23 cellular contexts compared by ENCODE assay signal in the genomic region with DNA sequence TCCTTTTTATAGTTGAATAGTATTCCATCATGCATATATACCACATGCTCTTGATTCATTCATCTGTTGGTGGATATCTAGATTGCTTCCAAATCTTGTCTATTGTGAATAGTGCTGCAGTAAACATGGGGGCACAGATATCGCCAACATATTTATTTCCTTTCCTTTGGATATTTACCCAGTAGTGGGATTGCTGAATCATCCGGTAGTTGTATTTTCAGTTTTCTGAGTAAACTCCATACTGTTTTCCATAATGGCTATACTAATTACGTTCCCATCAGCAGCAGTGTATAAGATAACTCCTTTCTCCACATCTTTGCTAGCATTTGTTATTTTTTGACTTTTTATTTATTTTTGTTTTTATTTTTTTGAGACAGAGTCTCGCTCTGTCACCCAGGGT. TPM values are rescaled to one million over a fixed set of nuclear protein-coding genes. Genes with fewer than 3 reads are reported as not detected.
DNase-seq lines count a peak whose midpoint lies in the region; ATAC-seq, FAIRE-seq and TF ChIP-seq lines count a peak whose summit lies in the region.
"Had no signal": no experiment of that assay in that cellular context is flagged by ENCODE, and none has a peak within 500 bp of the region (broad histone marks: within the 10 kb centered on the region; RNA-seq: fewer than 3 reads in every experiment).

No MANE protein-coding gene starts in this region.

- no peak overlapping the region for H3K27ac ChIP-seq in CD4-positive, alpha-beta T cell (ENCODE audit: low read depth, low read length)
- no peak overlapping the region for H3K27ac ChIP-seq in K562 (ENCODE audit: extremely low read depth, low read depth, low read length)
- H3K27ac ChIP-seq in neural progenitor cell: no peak overlapping the region
- no peak overlapping the region for H3K27ac ChIP-seq in tibial nerve
- H3K27ac ChIP-seq: left lung, suprapubic skin had no signal

- no peaks in the 10 kb centered on the region for H3K9me3 ChIP-seq in CD4-positive, alpha-beta T cell (ENCODE audit: control insufficient read depth, low read length)
- no peaks in the 10 kb centered on the region for H3K9me3 ChIP-seq in K562 (replicated peaks; ENCODE audit: control insufficient read depth, insufficient read depth, low read depth, low read length)
- H3K9me3 ChIP-seq in neural progenitor cell (ENCODE audit: low read depth): no peaks in the 10 kb centered on the region
- H3K9me3 ChIP-seq in tibial nerve: peaks cover 0 to 5% (median 0%) of the 10 kb centered on the region in 4 donors
- H3K9me3 ChIP-seq: left lung, mucosa of descending colon, suprapubic skin had no signal

- H4K20me1 ChIP-seq in K562 (replicated peaks; ENCODE audit: control insufficient read depth, insufficient read depth, low read length): no peaks in the 10 kb centered on the region
- peaks cover 14% of the 10 kb centered on the region for H4K20me1 ChIP-seq in neural progenitor cell (ENCODE audit: low read depth)

- in situ Hi-C loops in K562 (cut with MboI): no loop called here

- H3K36me3 ChIP-seq in K562 (ENCODE audit: control insufficient read depth, insufficient read depth, low read length) (0 out of 3 replicates have a peak, but pooled peaks cover 5% of the 10 kb centered on the region), neural progenitor cell (no peaks in the 10 kb centered on the region), tibial nerve (peaks cover 0 to 19% (median 0%) of the 10 kb centered on the region in 3 donors)

- peaks cover 4% of the 10 kb centered on the region for H3F3A ChIP-seq in neural progenitor cell (ENCODE audit: low read depth)

- POLR2A ChIA-PET in CD4-positive, alpha-beta T cell (lab: Charles Lee): interaction anchor here (0.8 kb wide), 1 partner anchor 66 kb away, joined by 3 read pairs; no protein-coding TSS in a partner anchor
- POLR2A ChIA-PET in K562 (lab: Yijun Ruan, JAX): interaction anchor here (1.2 kb wide), 1 partner anchor 10 kb away, joined by 3 read pairs; no protein-coding TSS in a partner anchor

- no peaks in the 10 kb centered on the region for H3K27me3 ChIP-seq in CD4-positive, alpha-beta T cell (ENCODE audit: control insufficient read depth, insufficient read depth, low read length)
- H3K27me3 ChIP-seq in K562 (ENCODE audit: control insufficient read depth in 2 of 2, insufficient read depth in 2 of 2, low read length in 2 of 2) (no peaks in the 10 kb centered on the region), neural progenitor cell (no peaks in the 10 kb centered on the region), tibial nerve (no peaks in the 10 kb centered on the region)
- H3K27me3 ChIP-seq: left lung, suprapubic skin had no signal

- TF ChIP-seq EP300 in K562 (IDR thresholded peaks at IDR 0.05; ENCODE audit: low read length) (no peak), tibial nerve (IDR thresholded peaks at IDR 0.05) (no peak)

- H3K4me2 ChIP-seq in K562 (ENCODE audit: insufficient read depth, low read length) (no peak overlapping the region), neural progenitor cell (no peak overlapping the region)

- peaks cover 41% of the 10 kb centered on the region for H3K36me3 Mint-ChIP-seq in CD4-positive, alpha-beta T cell (ENCODE audit: low read depth)
- H3K36me3 Mint-ChIP-seq in IgD-negative memory B cell: peaks cover 15% of the 10 kb centered on the region
- H3K36me3 Mint-ChIP-seq in neural progenitor cell: peaks cover 20% of the 10 kb centered on the region
- H3K36me3 Mint-ChIP-seq: immature natural killer cell, WTC11 had no signal

- H2AFZ ChIP-seq in K562 (ENCODE audit: low read depth, low read length) (no peak overlapping the region), neural progenitor cell (replicated peaks) (no peak overlapping the region)

- H3K27me3 Mint-ChIP-seq in CD4-positive, alpha-beta T cell: no peaks in the 10 kb centered on the region
- H3K27me3 Mint-ChIP-seq in IgD-negative memory B cell (no peaks in the 10 kb centered on the region), neural progenitor cell (ENCODE audit: insufficient read depth, low read depth) (no peaks in the 10 kb centered on the region)

- no peak for FAIRE-seq in K562 (lab: Jason Lieb, UNC)
- FAIRE-seq: HTR-8/SVneo had no signal

- no peak for DNase-seq in CD4-positive, alpha-beta T cell
- no peak for DNase-seq in K562 (ENCODE audit: extremely low read depth in 1 of 4, low spot score in 3 of 4)
- DNase-seq in neural progenitor cell (ENCODE audit: low spot score): no peak
- DNase-seq in DMS114 treated with DMSO at 0.1 percent for 48 hours (lab: John Stamatoyannopoulos, UW; ENCODE audit: unreplicated experiment): no peak
- DNase-seq in HPDE6-E6E7 (ENCODE audit: extremely low spot score): no peak
- DNase-seq in tibial nerve (ENCODE audit: low spot score in 2 of 2): no peak
- DNase-seq: activated CD4-positive, alpha-beta memory T cell treated with anti-CD3 and anti-CD28 coated beads, Interleukin-2, amount 10 ng/mL, durations not matched to agents 7 days and 5 days; activated naive CD4-positive, alpha-beta T cell treated with anti-CD3 and anti-CD28 coated beads, Interleukin-2, amount 50 U/mL, for 16 hours; Calu3; HCEC 1CT; immature natural killer cell; left lung; mucosa of descending colon; NCI-H1092 treated with DMSO at 0.1 percent for 48 hours; NCI-H2081 treated with DMSO at 0.1 percent for 48 hours; NCI-H446 treated with DMSO at 0.1 percent for 48 hours; occipital lobe; stimulated activated CD8-positive, alpha-beta memory T cell treated with anti-CD3 and anti-CD28 coated beads, Interleukin-4, amount 100 ng/mL, for 48 hours had no signal

- 83% methylated on average over 4 of the region's 4 CpGs for WGBS in K562 (ENCODE audit: insufficient coverage, low coverage, missing lambda C conversion rate)
- WGBS in tibial nerve, 2 donors: 97 to 98% methylated on average over 4 of the region's 4 CpGs

- CTCF ChIA-PET in CD4-positive, alpha-beta T cell (lab: Charles Lee): interaction anchor here (0.5 kb wide), 1 partner anchor 647 kb away, joined by 4 read pairs; no protein-coding TSS in a partner anchor
- CTCF ChIA-PET in K562 (lab: Yijun Ruan, JAX; ENCODE audit: low intra/inter-chr PET ratio): no interaction called here

- TF ChIP-seq RAD21 in K562 (CRISPR knock-in tag; conservative IDR thresholded peaks at IDR 0.05 in 1 of 2, IDR thresholded peaks at IDR 0.05 in 1 of 2): no peak

- peaks cover 82% of the 10 kb centered on the region for H3K4me1 Mint-ChIP-seq in CD4-positive, alpha-beta T cell (ENCODE audit: low read depth)
- H3K4me1 Mint-ChIP-seq in IgD-negative memory B cell (peaks cover 33 to 45% (median 45%) of the 10 kb centered on the region in 3 donors), neural progenitor cell (peaks cover 15% of the 10 kb centered on the region)

- peak overlapping the region; percentile 78 for H3K4me3 Mint-ChIP-seq in CD4-positive, alpha-beta T cell
- peak overlapping the region; percentile 70 to 96 (median 80) for H3K4me3 Mint-ChIP-seq in IgD-negative memory B cell
- H3K4me3 Mint-ChIP-seq in neural progenitor cell: peak overlapping the region; percentile 17
- H3K4me3 Mint-ChIP-seq: activated CD4-positive, alpha-beta memory T cell treated with anti-CD3 and anti-CD28 coated beads, Interleukin-2, amount 10 ng/mL, durations not matched to agents 7 days and 5 days; T-helper 2 cell treated with Interferon-gamma antibody and Interleukin-4, amounts not matched to agents 5 μg/mL and 100 μg/mL, for 36 hours; WTC11 had no signal

- BruUV-seq in K562 (replicated peaks; lab: Mats Ljungman, UMichigan): no TSS peak

- TF ChIP-seq CTCF in CD4-positive, alpha-beta T cell (IDR thresholded peaks at IDR 0.05): no peak
- no peak for TF ChIP-seq CTCF in K562 (IDR thresholded peaks at IDR 0.05 in 2 of 3, conservative IDR thresholded peaks at IDR 0.05 in 1 of 3; ENCODE audit: insufficient read depth in 2 of 3, low read depth in 1 of 3, low read length in 3 of 3)
- no peak for TF ChIP-seq CTCF in neural progenitor cell (IDR thresholded peaks at IDR 0.05)
- TF ChIP-seq CTCF in tibial nerve (IDR thresholded peaks at IDR 0.05): no peak

- no peaks in the 10 kb centered on the region; a peak in 3 of 5 replicates for H3K4me1 ChIP-seq in K562 (replicated peaks in 1 of 2; ENCODE audit: control insufficient read depth in 2 of 2, insufficient read depth in 2 of 2, low read length in 2 of 2)
- H3K4me1 ChIP-seq in neural progenitor cell: peaks cover 13% of the 10 kb centered on the region
- H3K4me1 ChIP-seq in tibial nerve: peaks cover 0 to 29% (median 18%) of the 10 kb centered on the region in 4 donors

- H3K9ac ChIP-seq in K562 (ENCODE audit: insufficient read depth in 1 of 2, low read depth in 2 of 2, low read length in 2 of 2): no peak overlapping the region
- no peak overlapping the region for H3K9ac ChIP-seq in neural progenitor cell

- TF ChIP-seq POLR2A in K562 (conservative IDR thresholded peaks at IDR 0.05) (no peak), tibial nerve (IDR thresholded peaks at IDR 0.05) (no peak)

- H3K27ac Mint-ChIP-seq in CD4-positive, alpha-beta T cell: peak overlapping the region; percentile 56
- H3K27ac Mint-ChIP-seq in IgD-negative memory B cell (peak overlapping the region; percentile 29 to 89 (median 44)), neural progenitor cell (no peak overlapping the region)
- H3K27ac Mint-ChIP-seq: activated CD4-positive, alpha-beta memory T cell treated with anti-CD3 and anti-CD28 coated beads, Interleukin-2, amount 10 ng/mL, durations not matched to agents 7 days and 5 days; T-helper 2 cell treated with Interferon-gamma antibody and Interleukin-4, amounts not matched to agents 5 μg/mL and 100 μg/mL, for 36 hours; WTC11 had no signal

- no peaks in the 10 kb centered on the region for H3K9me3 Mint-ChIP-seq in CD4-positive, alpha-beta T cell
- H3K9me3 Mint-ChIP-seq in IgD-negative memory B cell: no peaks in the 10 kb centered on the region
- H3K9me3 Mint-ChIP-seq in neural progenitor cell: peaks cover 23% of the 10 kb centered on the region
- H3K9me3 Mint-ChIP-seq: immature natural killer cell; T-helper 2 cell treated with Interferon-gamma antibody and Interleukin-4, amounts not matched to agents 5 μg/mL and 100 μg/mL, for 36 hours; WTC11 had no signal

- no peaks in the 10 kb centered on the region for H3K9me1 ChIP-seq in K562 (ENCODE audit: control insufficient read depth, insufficient read depth, low read length)

- ATAC-seq in CD4-positive, alpha-beta T cell (ENCODE audit: poor library complexity): no peak
- ATAC-seq in K562: no peak
- ATAC-seq: left lung, mucosa of descending colon, WTC11 had no signal

- H3K79me2 ChIP-seq in K562 (ENCODE audit: control insufficient read depth, insufficient read depth, low read length) (peaks cover 76% of the 10 kb centered on the region), neural progenitor cell (ENCODE audit: low read depth) (peaks cover 81% of the 10 kb centered on the region)

- no peak overlapping the region for H3K4me3 ChIP-seq in K562
- H3K4me3 ChIP-seq in neural progenitor cell: no peak overlapping the region
- H3K4me3 ChIP-seq in tibial nerve: no peak overlapping the region
- H3K4me3 ChIP-seq: mucosa of descending colon, suprapubic skin had no signal

- intact Hi-C loops in CD4-positive, alpha-beta T cell (cut with DNase I, micrococcal nuclease): loop anchor here in 1 of 2 experiments (10.0 kb wide), 1 partner anchor 67 kb away; the partner anchor contains the start of gene SNX24
- intact Hi-C loops in K562 (cut with micrococcal nuclease): no loop called here

RNA-seq across cellular contexts. Expression of gene SNX2, which starts 3.3 kb away (rescaled TPM):
- total RNA-seq in CD4-positive, alpha-beta T cell: 10 to 100 TPM; 46.0 to 46.5 TPM
- polyA plus RNA-seq in IgD-negative memory B cell (379 TPM), K562 (2011; rRNA removed) (60.8 and 61.9 TPM in 2 replicates), K562 (2014; fragmentation: Illumina TruSeq; extraction: Trizol) (50.3 and 58.1 TPM in 2 replicates), K562 (2014; fragmentation: Nextera tagmentation; extraction: Ambion mirVana) (10 to 100 TPM; 52.8 to 86.0 TPM), K562 (2014; rRNA removed) (45.2 and 47.6 TPM in 2 replicates)
- total RNA-seq in K562 (2011; cell fraction: chromatin; rRNA removed; ENCODE audit: low replicate concordance): 18.3 and 43.6 TPM in 2 replicates
- 12.3 and 15.4 TPM in 2 replicates for total RNA-seq in K562 (2011; cell fraction: nucleolus; rRNA removed)
- total RNA-seq in K562 (2011; cell fraction: nucleoplasm; rRNA removed): 22.5 and 28.0 TPM in 2 replicates
- total RNA-seq in K562 (2014; rRNA removed) (33.8 and 35.2 TPM in 2 replicates), K562 (2014; rRNA removed; fragmentation: Illumina TruSeq; extraction: Trizol) (67.4 and 75.9 TPM in 2 replicates), K562 (2015; rRNA removed; fragmentation: Illumina TruSeq; extraction: Trizol) (59.6 and 61.5 TPM in 2 replicates), K562 (2021) (43.6 and 45.8 TPM in 2 replicates), neural progenitor cell (ENCODE audit: low replicate concordance) (71.0 and 73.0 TPM in 2 replicates), tibial nerve (10 to 100 TPM; 64.5 to 88.2 (median 70.2) TPM)
- 10.6 and 21.0 TPM in 2 replicates for polyA plus RNA-seq in K562 (2011; cell fraction: cytosol; rRNA removed)
- polyA plus RNA-seq in K562 (2011; cell fraction: nucleus; rRNA removed): 7.3 and 13.0 TPM in 2 replicates
- 52.4 and 63.1 TPM in 2 replicates for polyA plus RNA-seq in K562 (2012)
- 66.4 and 76.5 TPM in 2 replicates for polyA minus RNA-seq in K562 (2011; rRNA and poly(A)+ RNA removed)
- polyA minus RNA-seq in K562 (2011; cell fraction: cytosol; rRNA and poly(A)+ RNA removed): 40.2 and 51.1 TPM in 2 replicates
- polyA minus RNA-seq in K562 (2011; cell fraction: nucleus; rRNA and poly(A)+ RNA removed): 17.9 and 41.4 TPM in 2 replicates

Comparison
In these comparisons a context has a peak if more than half of its experiments do, and no peak if none do; other contexts are left out.
1. H3K4me3 Mint-ChIP-seq: peak in every context shown above with its lines; median percentile 80 in IgD-negative memory B cell; 78 in CD4-positive, alpha-beta T cell; 17 in neural progenitor cell.